Comparison of ENCODE assay signal across 16 cellular contexts in the genomic region with DNA sequence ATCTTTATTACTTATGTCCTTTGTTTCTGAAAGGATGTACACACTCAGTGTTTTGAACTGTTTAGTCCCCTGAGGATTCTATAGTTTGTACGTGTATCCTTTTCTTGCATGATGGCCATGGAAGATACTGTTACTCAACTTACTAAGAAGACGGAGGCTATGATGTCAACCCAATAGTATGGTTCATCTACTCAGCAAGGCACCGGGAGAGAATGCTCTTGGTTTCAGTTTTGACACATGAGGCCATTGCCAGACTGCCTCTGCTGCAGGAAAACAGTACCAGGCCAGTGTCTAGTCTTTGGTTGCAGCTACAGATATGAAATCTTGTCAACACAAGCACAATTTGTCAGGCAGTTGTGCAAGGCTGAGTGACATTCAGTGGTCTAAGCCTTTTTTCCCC.
DNase-seq lines count a peak whose midpoint lies in the region; ATAC-seq, FAIRE-seq and TF ChIP-seq lines count a peak whose summit lies in the region.
"Had no signal": no experiment of that assay in that cellular context is flagged by ENCODE, and none has a peak within 500 bp of the region (broad histone marks: within the 10 kb centered on the region; RNA-seq: fewer than 3 reads in every experiment).

No MANE protein-coding gene starts in this region.

- H3K9me2 ChIP-seq in hepatocyte (replicated peaks; ENCODE audit: insufficient read depth): no peaks in the 10 kb centered on the region

- no peaks in the 10 kb centered on the region for H3K27me3 ChIP-seq in hepatocyte
- H3K27me3 ChIP-seq: BLaER1 had no signal

- H3K27me3 Mint-ChIP-seq in activated T-helper 17 cell treated with anti-CD3 and anti-CD28 coated beads, Interleukin-2, amount 50 U/mL, for 72 hours: no peaks in the 10 kb centered on the region
- no peaks in the 10 kb centered on the region for H3K27me3 Mint-ChIP-seq in glutamatergic neuron (ENCODE audit: unreplicated experiment)

- no peak for TF ChIP-seq POLR2A in GM12892 (IDR thresholded peaks at IDR 0.05; ENCODE audit: low read depth, low read length)

- no peaks in the 10 kb centered on the region for H3K9me3 Mint-ChIP-seq in activated T-helper 17 cell treated with anti-CD3 and anti-CD28 coated beads, Interleukin-2, amount 50 U/mL, for 72 hours
- H3K9me3 Mint-ChIP-seq in glutamatergic neuron (ENCODE audit: unreplicated experiment): no peaks in the 10 kb centered on the region
- H3K9me3 Mint-ChIP-seq: CD8-positive, alpha-beta memory T cell had no signal

- no peak overlapping the region for H3K4me2 ChIP-seq in hepatocyte
- H3K4me2 ChIP-seq: BLaER1 had no signal

- ATAC-seq in GM19351 (IDR thresholded peaks at IDR 0.05; ENCODE audit: unreplicated experiment) (peak; percentile 59), GM21528 (IDR thresholded peaks at IDR 0.05; ENCODE audit: low FRiP score, unreplicated experiment) (no peak)
- ATAC-seq in activated T-helper 17 cell treated with anti-CD3 and anti-CD28 coated beads, Interleukin-2, amount 50 U/mL, for 72 hours (replicated peaks): peak; percentile 56

- H4K20me1 ChIP-seq in hepatocyte (ENCODE audit: insufficient read depth, poor library complexity, severe bottlenecking): no peaks in the 10 kb centered on the region
- H4K20me1 ChIP-seq: BLaER1 had no signal

- no peaks in the 10 kb centered on the region for H3K36me3 Mint-ChIP-seq in activated T-helper 17 cell treated with anti-CD3 and anti-CD28 coated beads, Interleukin-2, amount 50 U/mL, for 72 hours (ENCODE audit: low read depth)
- no peaks in the 10 kb centered on the region for H3K36me3 Mint-ChIP-seq in glutamatergic neuron (ENCODE audit: unreplicated experiment)

- H3K27ac ChIP-seq in hepatocyte: no peak overlapping the region
- H3K27ac ChIP-seq: BLaER1 had no signal

- H3K4me3 Mint-ChIP-seq in activated T-helper 17 cell treated with anti-CD3 and anti-CD28 coated beads, Interleukin-2, amount 50 U/mL, for 72 hours: no peak overlapping the region
- H3K4me3 Mint-ChIP-seq in glutamatergic neuron (ENCODE audit: unreplicated experiment): no peak overlapping the region
- H3K4me3 Mint-ChIP-seq: CD8-positive, alpha-beta memory T cell had no signal

- H3K4me1 ChIP-seq in hepatocyte (ENCODE audit: insufficient read depth): peaks cover 7% of the 10 kb centered on the region
- H3K4me1 ChIP-seq: BLaER1 had no signal

- H2AFZ ChIP-seq in hepatocyte: no peak overlapping the region

- DNase-seq in GM12892 (ENCODE audit: insufficient read length) (no peak), fibroblast of peridontal ligament (ENCODE audit: extremely low read depth) (peak; percentile 70), GM19238 (ENCODE audit: insufficient read length, low spot score) (no peak), glutamatergic neuron (no peak), hepatocyte (ENCODE audit: low spot score) (no peak)
- DNase-seq: CD8-positive, alpha-beta memory T cell; Kasumi-1; NCI-H1417; NCI-H1930; NCI-H510A; SIG-M5 had no signal

- no peaks in the 10 kb centered on the region for H3K9me3 ChIP-seq in hepatocyte (ENCODE audit: low read depth)
- H3K9me3 ChIP-seq: BLaER1 had no signal

- H3K27ac Mint-ChIP-seq in activated T-helper 17 cell treated with anti-CD3 and anti-CD28 coated beads, Interleukin-2, amount 50 U/mL, for 72 hours: peak overlapping the region; percentile 33
- no peak overlapping the region for H3K27ac Mint-ChIP-seq in glutamatergic neuron (ENCODE audit: unreplicated experiment)
- H3K27ac Mint-ChIP-seq: CD8-positive, alpha-beta memory T cell had no signal

- H3K4me3 ChIP-seq in hepatocyte: no peak overlapping the region
- H3K4me3 ChIP-seq: BLaER1 had no signal

- 81% methylated on average over 3 of the region's 3 CpGs for WGBS in hepatocyte (ENCODE audit: low lambda C conversion rate, missing lambda C conversion rate)

- TF ChIP-seq CTCF in glutamatergic neuron (IDR thresholded peaks at IDR 0.05; ENCODE audit: partially characterized antibody, unreplicated experiment) (no peak), hepatocyte (IDR thresholded peaks at IDR 0.05; ENCODE audit: poor library complexity) (no peak)

- peaks cover 8% of the 10 kb centered on the region for H3K79me2 ChIP-seq in hepatocyte

- no peaks in the 10 kb centered on the region for H3K36me3 ChIP-seq in hepatocyte (replicated peaks; ENCODE audit: insufficient read depth, low read depth)

- FAIRE-seq in GM12892 (lab: Jason Lieb, UNC): peak; percentile 84
- FAIRE-seq: H54 had no signal

- H3K4me1 Mint-ChIP-seq in activated T-helper 17 cell treated with anti-CD3 and anti-CD28 coated beads, Interleukin-2, amount 50 U/mL, for 72 hours: no peaks in the 10 kb centered on the region
- no peaks in the 10 kb centered on the region for H3K4me1 Mint-ChIP-seq in glutamatergic neuron (ENCODE audit: low read depth, unreplicated experiment)
- H3K4me1 Mint-ChIP-seq: CD8-positive, alpha-beta memory T cell had no signal
